In the genomic region with DNA sequence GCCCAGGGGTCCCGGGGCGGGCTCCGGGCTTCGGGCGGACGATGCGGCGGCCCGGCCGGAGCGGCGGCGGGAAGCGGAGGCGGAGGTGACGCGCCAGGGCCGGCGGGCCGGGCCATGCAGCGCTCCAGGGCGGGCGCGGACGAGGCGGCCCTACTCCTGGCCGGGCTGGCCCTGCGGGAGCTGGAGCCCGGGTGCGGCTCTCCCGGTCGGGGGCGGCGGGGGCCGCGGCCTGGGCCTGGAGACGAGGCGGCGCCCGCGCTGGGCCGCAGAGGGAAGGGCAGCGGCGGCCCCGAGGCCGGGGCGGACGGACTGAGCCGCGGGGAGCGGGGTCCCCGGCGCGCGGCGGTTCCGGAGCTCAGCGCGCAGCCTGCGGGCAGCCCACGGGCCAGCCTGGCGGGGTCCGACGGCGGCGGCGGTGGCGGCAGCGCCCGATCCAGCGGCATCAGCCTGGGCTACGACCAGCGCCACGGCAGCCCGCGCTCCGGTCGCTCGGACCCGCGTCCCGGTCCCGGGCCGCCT, we compare ENCODE assay signal across 1 cellular context.
TF ChIP-seq lines count a peak whose summit lies in the region.

No MANE protein-coding gene starts in this region.

TF ChIP-seq in GM23338, 12 proteins besides CTCF, POLR2A, EP300 and RAD21 (continued from another document):
- TF ChIP-seq, protein P1, sequence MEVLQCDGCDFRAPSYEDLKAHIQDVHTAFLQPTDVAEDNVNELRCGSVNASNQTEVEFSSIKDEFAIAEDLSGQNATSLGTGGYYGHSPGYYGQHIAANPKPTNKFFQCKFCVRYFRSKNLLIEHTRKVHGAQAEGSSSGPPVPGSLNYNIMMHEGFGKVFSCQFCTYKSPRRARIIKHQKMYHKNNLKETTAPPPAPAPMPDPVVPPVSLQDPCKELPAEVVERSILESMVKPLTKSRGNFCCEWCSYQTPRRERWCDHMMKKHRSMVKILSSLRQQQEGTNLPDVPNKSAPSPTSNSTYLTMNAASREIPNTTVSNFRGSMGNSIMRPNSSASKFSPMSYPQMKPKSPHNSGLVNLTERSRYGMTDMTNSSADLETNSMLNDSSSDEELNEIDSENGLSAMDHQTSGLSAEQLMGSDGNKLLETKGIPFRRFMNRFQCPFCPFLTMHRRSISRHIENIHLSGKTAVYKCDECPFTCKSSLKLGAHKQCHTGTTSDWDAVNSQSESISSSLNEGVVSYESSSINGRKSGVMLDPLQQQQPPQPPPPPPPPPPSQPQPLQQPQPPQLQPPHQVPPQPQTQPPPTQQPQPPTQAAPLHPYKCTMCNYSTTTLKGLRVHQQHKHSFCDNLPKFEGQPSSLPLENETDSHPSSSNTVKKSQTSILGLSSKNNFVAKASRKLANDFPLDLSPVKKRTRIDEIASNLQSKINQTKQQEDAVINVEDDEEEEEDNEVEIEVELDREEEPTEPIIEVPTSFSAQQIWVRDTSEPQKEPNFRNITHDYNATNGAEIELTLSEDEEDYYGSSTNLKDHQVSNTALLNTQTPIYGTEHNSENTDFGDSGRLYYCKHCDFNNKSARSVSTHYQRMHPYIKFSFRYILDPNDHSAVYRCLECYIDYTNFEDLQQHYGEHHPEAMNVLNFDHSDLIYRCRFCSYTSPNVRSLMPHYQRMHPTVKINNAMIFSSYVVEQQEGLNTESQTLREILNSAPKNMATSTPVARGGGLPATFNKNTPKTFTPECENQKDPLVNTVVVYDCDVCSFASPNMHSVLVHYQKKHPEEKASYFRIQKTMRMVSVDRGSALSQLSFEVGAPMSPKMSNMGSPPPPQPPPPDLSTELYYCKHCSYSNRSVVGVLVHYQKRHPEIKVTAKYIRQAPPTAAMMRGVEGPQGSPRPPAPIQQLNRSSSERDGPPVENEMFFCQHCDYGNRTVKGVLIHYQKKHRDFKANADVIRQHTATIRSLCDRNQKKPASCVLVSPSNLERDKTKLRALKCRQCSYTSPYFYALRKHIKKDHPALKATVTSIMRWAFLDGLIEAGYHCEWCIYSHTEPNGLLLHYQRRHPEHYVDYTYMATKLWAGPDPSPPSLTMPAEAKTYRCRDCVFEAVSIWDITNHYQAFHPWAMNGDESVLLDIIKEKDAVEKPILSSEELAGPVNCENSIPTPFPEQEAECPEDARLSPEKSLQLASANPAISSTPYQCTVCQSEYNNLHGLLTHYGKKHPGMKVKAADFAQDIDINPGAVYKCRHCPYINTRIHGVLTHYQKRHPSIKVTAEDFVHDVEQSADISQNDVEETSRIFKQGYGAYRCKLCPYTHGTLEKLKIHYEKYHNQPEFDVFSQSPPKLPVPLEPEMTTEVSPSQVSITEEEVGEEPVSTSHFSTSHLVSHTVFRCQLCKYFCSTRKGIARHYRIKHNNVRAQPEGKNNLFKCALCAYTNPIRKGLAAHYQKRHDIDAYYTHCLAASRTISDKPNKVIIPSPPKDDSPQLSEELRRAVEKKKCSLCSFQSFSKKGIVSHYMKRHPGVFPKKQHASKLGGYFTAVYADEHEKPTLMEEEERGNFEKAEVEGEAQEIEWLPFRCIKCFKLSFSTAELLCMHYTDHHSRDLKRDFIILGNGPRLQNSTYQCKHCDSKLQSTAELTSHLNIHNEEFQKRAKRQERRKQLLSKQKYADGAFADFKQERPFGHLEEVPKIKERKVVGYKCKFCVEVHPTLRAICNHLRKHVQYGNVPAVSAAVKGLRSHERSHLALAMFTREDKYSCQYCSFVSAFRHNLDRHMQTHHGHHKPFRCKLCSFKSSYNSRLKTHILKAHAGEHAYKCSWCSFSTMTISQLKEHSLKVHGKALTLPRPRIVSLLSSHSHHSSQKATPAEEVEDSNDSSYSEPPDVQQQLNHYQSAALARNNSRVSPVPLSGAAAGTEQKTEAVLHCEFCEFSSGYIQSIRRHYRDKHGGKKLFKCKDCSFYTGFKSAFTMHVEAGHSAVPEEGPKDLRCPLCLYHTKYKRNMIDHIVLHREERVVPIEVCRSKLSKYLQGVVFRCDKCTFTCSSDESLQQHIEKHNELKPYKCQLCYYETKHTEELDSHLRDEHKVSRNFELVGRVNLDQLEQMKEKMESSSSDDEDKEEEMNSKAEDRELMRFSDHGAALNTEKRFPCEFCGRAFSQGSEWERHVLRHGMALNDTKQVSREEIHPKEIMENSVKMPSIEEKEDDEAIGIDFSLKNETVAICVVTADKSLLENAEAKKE (CRISPR knock-in tag; IDR thresholded peaks at IDR 0.05) = no peak
